8 cellular contexts compared by ENCODE assay signal in the genomic region with DNA sequence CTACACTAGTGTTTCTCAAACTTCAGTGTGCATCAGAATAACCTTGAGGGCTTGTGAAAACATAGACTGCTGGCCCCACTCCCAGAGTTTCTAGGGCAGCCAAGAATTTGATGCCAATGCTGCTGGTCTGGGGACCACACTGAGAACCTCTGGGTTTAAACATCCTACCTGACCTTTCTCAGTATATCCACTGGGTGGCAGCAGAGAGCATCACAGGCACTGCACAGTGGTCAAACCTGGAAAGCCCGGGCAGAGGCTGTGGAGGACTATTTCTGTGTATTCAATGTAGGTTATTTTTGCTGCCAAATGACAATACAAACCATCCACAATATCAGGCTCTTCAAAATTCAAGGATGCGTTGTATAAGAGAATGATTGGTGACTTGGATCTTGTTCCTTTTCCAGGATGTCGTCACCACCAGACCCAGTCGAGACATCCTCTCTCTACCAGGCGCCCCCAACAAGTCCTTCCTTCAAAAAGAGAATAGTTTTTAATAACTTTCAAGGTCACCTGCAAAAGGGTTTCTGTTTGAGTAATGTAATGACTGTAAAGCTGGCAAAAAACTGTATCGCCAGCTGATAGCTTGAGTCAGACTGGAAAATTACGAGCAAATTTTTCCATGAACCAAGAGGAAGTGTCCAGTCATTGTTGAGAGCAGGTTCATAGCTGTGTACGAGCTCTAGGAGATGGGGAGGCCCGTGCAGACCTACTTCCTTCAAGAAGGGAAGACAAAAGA. TPM values are rescaled to one million over a fixed set of nuclear protein-coding genes. Genes with fewer than 3 reads are reported as not detected.
A peak's percentile ranks its signal among the peaks of the same experiment; 100 is the strongest.
DNase-seq lines count a peak whose midpoint lies in the region; ATAC-seq and TF ChIP-seq lines count a peak whose summit lies in the region.

No MANE protein-coding gene starts in this region.

- H4K20me1 ChIP-seq in neural progenitor cell (ENCODE audit: low read depth) = no peaks in the 10 kb centered on the region

- DNase-seq in EH (ENCODE audit: low read depth) (peak; percentile 84), Panc1 (ENCODE audit: low read depth, low spot score) (peak; percentile 48), fibroblast of gingiva (ENCODE audit: low read depth) (peak; percentile 57), neural progenitor cell (ENCODE audit: low spot score) (peak; percentile 73), superior temporal gyrus (ENCODE audit: extremely low spot score) (peak; percentile 85)
- DNase-seq in Jurkat, Clone E6-1 (ENCODE audit: low read depth, low spot score) = peak; percentile 29
- DNase-seq in activated T-cell treated with anti-CD3 and anti-CD28 coated beads, Interleukin-2, amount 50 U/mL, for 4 hours = peak; percentile 40

- no peak overlapping the region for H3K9ac ChIP-seq in neural progenitor cell

- H3K27me3 ChIP-seq in Panc1 (ENCODE audit: control insufficient read depth, insufficient read depth, low read length) (no peaks in the 10 kb centered on the region), neural progenitor cell (no peaks in the 10 kb centered on the region)

- no peaks in the 10 kb centered on the region for H3K9me3 Mint-ChIP-seq in activated T-cell treated with anti-CD3 and anti-CD28 coated beads, Interleukin-2, amount 50 U/mL, for 4 hours
- peaks cover 3% of the 10 kb centered on the region for H3K9me3 Mint-ChIP-seq in neural progenitor cell

- no peak overlapping the region for H3K4me2 ChIP-seq in neural progenitor cell

- H3K4me3 Mint-ChIP-seq in activated T-cell treated with anti-CD3 and anti-CD28 coated beads, Interleukin-2, amount 50 U/mL, for 4 hours = peak overlapping the region; percentile 29
- no peak overlapping the region for H3K4me3 Mint-ChIP-seq in neural progenitor cell

- H3K36me3 ChIP-seq in Panc1 (ENCODE audit: control insufficient read depth, insufficient read depth, low read length) (no peaks in the 10 kb centered on the region), neural progenitor cell (no peaks in the 10 kb centered on the region)

- no peak overlapping the region for H3K27ac Mint-ChIP-seq in neural progenitor cell

- POLR2A ChIA-PET in Panc1 (lab: Charles Lee) = no interaction called here

- no peak overlapping the region for H2AFZ ChIP-seq in neural progenitor cell (replicated peaks)

- no peaks in the 10 kb centered on the region for H3K79me2 ChIP-seq in neural progenitor cell (ENCODE audit: low read depth)

- ATAC-seq in GM21619 (IDR thresholded peaks at IDR 0.05; ENCODE audit: unreplicated experiment) = peak; percentile 66
- ATAC-seq in Panc1 = peak; percentile 96
- peak; percentile 80 to 83 for ATAC-seq in activated T-cell treated with anti-CD3 and anti-CD28 coated beads, Interleukin-2, amount 50 U/mL, for 4 hours

- intact Hi-C loops in Panc1 (cut with micrococcal nuclease; ENCODE audit: unreplicated experiment) = loop anchor here (5.0 to 10.0 kb wide), 2 partner anchors 301 to 624 kb away; no protein-coding TSS in a partner anchor

- H3K27ac ChIP-seq in Panc1 (ENCODE audit: low read length) (no peak overlapping the region), neural progenitor cell (no peak overlapping the region)

- CTCF ChIA-PET in Panc1 (lab: Charles Lee) = interaction anchor here (0.7 to 1.1 kb wide), 2 partner anchors 81 to 361 kb away, joined by 3 to 11 read pairs; no protein-coding TSS in a partner anchor

- BruUV-seq in Panc1 (replicated peaks; lab: Mats Ljungman, UMichigan) = no TSS peak

- in situ Hi-C loops in Panc1 (cut with HindIII; ENCODE audit: low pct_unique_long_range_greater_than_20kb, low sequenced_read_pairs) = no loop called here

- TF ChIP-seq CTCF in Panc1 (IDR thresholded peaks at IDR 0.05) (peak; percentile 94), neural progenitor cell (IDR thresholded peaks at IDR 0.05) (peak; percentile 89)

- no peaks in the 10 kb centered on the region for H3K36me3 Mint-ChIP-seq in activated T-cell treated with anti-CD3 and anti-CD28 coated beads, Interleukin-2, amount 50 U/mL, for 4 hours (ENCODE audit: insufficient read depth)
- H3K36me3 Mint-ChIP-seq in neural progenitor cell = no peaks in the 10 kb centered on the region

- H3K4me1 Mint-ChIP-seq in activated T-cell treated with anti-CD3 and anti-CD28 coated beads, Interleukin-2, amount 50 U/mL, for 4 hours (ENCODE audit: low read depth) = peaks cover 46% of the 10 kb centered on the region
- H3K4me1 Mint-ChIP-seq in neural progenitor cell = no peaks in the 10 kb centered on the region

- H3K27me3 Mint-ChIP-seq in activated T-cell treated with anti-CD3 and anti-CD28 coated beads, Interleukin-2, amount 50 U/mL, for 4 hours (ENCODE audit: low read depth) = peaks cover 5% of the 10 kb centered on the region
- H3K27me3 Mint-ChIP-seq in neural progenitor cell (ENCODE audit: insufficient read depth, low read depth) = peaks cover 2% of the 10 kb centered on the region

- no peaks in the 10 kb centered on the region for H3K4me1 ChIP-seq in Panc1 (ENCODE audit: control insufficient read depth, insufficient read depth, low read length)
- H3K4me1 ChIP-seq in neural progenitor cell = no peaks in the 10 kb centered on the region

- no peaks in the 10 kb centered on the region for H3F3A ChIP-seq in neural progenitor cell (ENCODE audit: low read depth)

- H3K9me3 ChIP-seq in Panc1 (ENCODE audit: control insufficient read depth, insufficient read depth, low read depth, low read length) (no peaks in the 10 kb centered on the region), neural progenitor cell (ENCODE audit: low read depth) (no peaks in the 10 kb centered on the region)

- H3K4me3 ChIP-seq in Jurkat, Clone E6-1 (ENCODE audit: low read length) = no peak overlapping the region
- H3K4me3 ChIP-seq in Panc1 (ENCODE audit: low read depth in 2 of 2, low read length in 2 of 2) (no peak overlapping the region), neural progenitor cell (no peak overlapping the region)

RNA-seq across cellular contexts. Expression of a gene that starts 30.6 kb away (rescaled TPM):
- polyA plus RNA-seq in Jurkat, Clone E6-1 (2012; ENCODE audit: insufficient read depth, insufficient read length) = not detected
- total RNA-seq in Panc1 (2021; ENCODE audit: unreplicated experiment) (1.1 TPM), neural progenitor cell (ENCODE audit: low replicate concordance) (0.09 TPM in 1 of 2 replicates, not detected in the other)
- polyA plus RNA-seq in Panc1 (2012; ENCODE audit: insufficient read length) = 0.50 TPM
- under 1 TPM in 2 of 3 donors, not detected in 1; 0.13 to 0.22 TPM for total RNA-seq in activated T-cell treated with anti-CD3 and anti-CD28 coated beads, Interleukin-2, amount 50 U/mL, for 4 hours

Comparison
In these comparisons a context has a peak if more than half of its experiments do, and no peak if none do; other contexts are left out.
1. DNase-seq: peak in every context shown above with its lines; median percentile 85 in superior temporal gyrus; 84 in EH; 73 in neural progenitor cell; 57 in fibroblast of gingiva; 48 in Panc1; 40 in activated T-cell treated with anti-CD3 and anti-CD28 coated beads, Interleukin-2, amount 50 U/mL, for 4 hours; 29 in Jurkat, Clone E6-1.